In the genomic region with DNA sequence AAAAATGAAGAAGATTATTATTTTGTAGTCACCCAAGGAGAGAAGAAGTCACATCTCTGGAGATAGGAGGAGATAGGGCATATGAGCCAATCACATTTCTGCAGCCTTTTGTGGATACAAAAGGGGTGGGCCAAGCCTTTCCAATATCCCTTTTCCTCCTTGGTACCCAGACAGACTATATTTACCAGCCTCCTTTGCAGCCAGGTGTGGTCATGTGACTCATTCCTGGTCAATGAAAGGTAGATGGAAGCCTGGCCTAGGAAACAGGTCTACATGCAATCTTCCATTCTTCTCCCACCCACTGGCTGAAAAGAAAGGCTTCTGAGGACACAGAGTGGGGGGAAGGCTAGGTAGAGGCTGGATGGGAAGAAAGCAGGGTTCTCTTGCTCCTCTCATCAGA, we compare ENCODE assay signal across 30 cellular contexts. TPM values are rescaled to one million over a fixed set of nuclear protein-coding genes. Genes with fewer than 3 reads are reported as not detected.
"Had no signal": no experiment of that assay in that cellular context is flagged by ENCODE, and none has a peak within 500 bp of the region (broad histone marks: within the 10 kb centered on the region; RNA-seq: fewer than 3 reads in every experiment).

No MANE protein-coding gene starts in this region.

- H3K27ac Mint-ChIP-seq: activated B cell treated with CpG ODN at 0.5 μM for 24 hours; activated CD8-positive, alpha-beta T cell treated with anti-CD3 and anti-CD28 coated beads for 36 hours; activated naive CD4-positive, alpha-beta T cell treated with anti-CD3 and anti-CD28 coated beads, Interleukin-2, amount 50 U/mL, for 24 hours; activated naive CD8-positive, alpha-beta T cell treated with anti-CD3 and anti-CD28 coated beads for 36 hours; activated naive CD8-positive, alpha-beta T cell treated with anti-CD3 and anti-CD28 coated beads, Interleukin-2, amount 50 U/mL, for 24 hours; activated T-helper 17 cell treated with anti-CD3 and anti-CD28 coated beads, Interleukin-2, amount 50 U/mL, for 72 hours; T-helper 17 cell; T-helper 2 cell treated with Interferon-gamma antibody and Interleukin-4, amounts not matched to agents 5 μg/mL and 100 μg/mL, for 36 hours had no signal

- H3K4me3 Mint-ChIP-seq: activated B cell treated with CpG ODN at 0.5 μM for 24 hours; activated CD8-positive, alpha-beta T cell treated with anti-CD3 and anti-CD28 coated beads for 36 hours; activated naive CD4-positive, alpha-beta T cell treated with anti-CD3 and anti-CD28 coated beads, Interleukin-2, amount 50 U/mL, for 24 hours; activated naive CD8-positive, alpha-beta T cell treated with anti-CD3 and anti-CD28 coated beads for 36 hours; activated naive CD8-positive, alpha-beta T cell treated with anti-CD3 and anti-CD28 coated beads, Interleukin-2, amount 50 U/mL, for 24 hours; activated T-cell treated with anti-CD3 and anti-CD28 coated beads, Interleukin-2, amount 50 U/mL, for 4 hours; activated T-helper 17 cell treated with anti-CD3 and anti-CD28 coated beads, Interleukin-2, amount 50 U/mL, for 72 hours; T-helper 17 cell; T-helper 2 cell treated with Interferon-gamma antibody and Interleukin-4, amounts not matched to agents 5 μg/mL and 100 μg/mL, for 36 hours had no signal

- DNase-seq: activated B cell treated with CpG ODN at 0.5 μM for 24 hours; activated CD4-positive, alpha-beta T cell treated with anti-CD3 and anti-CD28 coated beads for 48 hours; activated CD4-positive, alpha-beta T cell treated with anti-CD3 and anti-CD28 coated beads, Interleukin-2, amount 50 U/mL, for 1 hour; activated CD4-positive, alpha-beta T cell treated with anti-CD3 and anti-CD28 coated beads, Interleukin-2, amount 50 U/mL, for 48 hours; activated CD8-positive, alpha-beta memory T cell treated with anti-CD3 and anti-CD28 coated beads for 24 hours; activated CD8-positive, alpha-beta T cell treated with anti-CD3 and anti-CD28 coated beads for 36 hours; activated effector memory CD4-positive, alpha-beta T cell treated with Interleukin-2 at 50 U/mL for 16 hours; activated gamma-delta T cell treated with Interleukin-2 at 50 U/mL for 16 hours; activated naive CD4-positive, alpha-beta T cell treated with Interleukin-2 at 50 U/mL for 16 hours; activated naive CD8-positive, alpha-beta T cell treated with anti-CD3 and anti-CD28 coated beads for 36 hours; activated naive CD8-positive, alpha-beta T cell treated with anti-CD3 and anti-CD28 coated beads, Interleukin-2, amount 50 U/mL, for 24 hours; activated T-cell treated with anti-CD3 and anti-CD28 coated beads, Interleukin-2, amount 50 U/mL, for 4 hours; adrenal gland; amygdala; aorta; body of pancreas; caudate nucleus; colonic mucosa; effector CD8-positive, alpha-beta T cell; foreskin fibroblast; head of caudate nucleus; T-helper 1 cell; T-helper 17 cell had no signal

- H3K4me1 ChIP-seq: adrenal gland, body of pancreas, colonic mucosa had no signal

- H3K36me3 ChIP-seq: adrenal gland, colonic mucosa had no signal

- H3K4me3 ChIP-seq: adrenal gland, body of pancreas, colonic mucosa had no signal

- FAIRE-seq: frontal cortex had no signal

- H3K36me3 Mint-ChIP-seq: activated naive CD4-positive, alpha-beta T cell treated with anti-CD3 and anti-CD28 coated beads, Interleukin-2, amount 50 U/mL, for 24 hours; activated naive CD8-positive, alpha-beta T cell treated with anti-CD3 and anti-CD28 coated beads for 36 hours had no signal

- H3K9me3 ChIP-seq: adrenal gland, body of pancreas, colonic mucosa had no signal

- H3K9me3 Mint-ChIP-seq: activated B cell treated with CpG ODN at 0.5 μM for 24 hours; activated CD8-positive, alpha-beta T cell treated with anti-CD3 and anti-CD28 coated beads for 36 hours; activated naive CD4-positive, alpha-beta T cell treated with anti-CD3 and anti-CD28 coated beads, Interleukin-2, amount 50 U/mL, for 24 hours; activated naive CD8-positive, alpha-beta T cell treated with anti-CD3 and anti-CD28 coated beads for 36 hours; activated naive CD8-positive, alpha-beta T cell treated with anti-CD3 and anti-CD28 coated beads, Interleukin-2, amount 50 U/mL, for 24 hours; activated T-cell treated with anti-CD3 and anti-CD28 coated beads, Interleukin-2, amount 50 U/mL, for 4 hours; activated T-helper 17 cell treated with anti-CD3 and anti-CD28 coated beads, Interleukin-2, amount 50 U/mL, for 72 hours; T-helper 2 cell treated with Interferon-gamma antibody and Interleukin-4, amounts not matched to agents 5 μg/mL and 100 μg/mL, for 36 hours had no signal

- H3K27me3 ChIP-seq: adrenal gland, body of pancreas, colonic mucosa had no signal

- H3K4me1 Mint-ChIP-seq: activated B cell treated with CpG ODN at 0.5 μM for 24 hours; activated naive CD4-positive, alpha-beta T cell treated with anti-CD3 and anti-CD28 coated beads, Interleukin-2, amount 50 U/mL, for 24 hours; activated naive CD8-positive, alpha-beta T cell treated with anti-CD3 and anti-CD28 coated beads for 36 hours; activated naive CD8-positive, alpha-beta T cell treated with anti-CD3 and anti-CD28 coated beads, Interleukin-2, amount 50 U/mL, for 24 hours; activated T-helper 17 cell treated with anti-CD3 and anti-CD28 coated beads, Interleukin-2, amount 50 U/mL, for 72 hours; T-helper 17 cell had no signal

- H3K27me3 Mint-ChIP-seq: activated B cell treated with CpG ODN at 0.5 μM for 24 hours had no signal

- H3K27ac ChIP-seq: adrenal gland, body of pancreas, colonic mucosa had no signal

- ATAC-seq: activated CD4-positive, CD25-positive, alpha-beta regulatory T cell treated with anti-CD3 and anti-CD28 coated beads, Interleukin-2, amount 50 U/mL, for 24 hours; activated CD8-positive, alpha-beta T cell treated with anti-CD3 and anti-CD28 coated beads for 36 hours; activated naive CD8-positive, alpha-beta T cell treated with anti-CD3 and anti-CD28 coated beads, Interleukin-2, amount 50 U/mL, for 24 hours; activated T-cell treated with anti-CD3 and anti-CD28 coated beads, Interleukin-2, amount 50 U/mL, for 4 hours; activated T-helper 17 cell treated with anti-CD3 and anti-CD28 coated beads, Interleukin-2, amount 50 U/mL, for 72 hours; body of pancreas; esophagus mucosa; T-helper 17 cell had no signal

RNA-seq across cellular contexts. Expression of a gene that starts 58.1 kb away (rescaled TPM):
- total RNA-seq: activated B cell treated with CpG ODN at 0.5 μM for 24 hours; activated CD8-positive, alpha-beta T cell treated with anti-CD3 and anti-CD28 coated beads for 36 hours; activated naive CD8-positive, alpha-beta T cell treated with anti-CD3 and anti-CD28 coated beads for 36 hours; activated T-helper 17 cell treated with anti-CD3 and anti-CD28 coated beads, Interleukin-2, amount 50 U/mL, for 72 hours; epithelial cell of proximal tubule; T-helper 17 cell had no signal
